ENCODE assay signal across 28 cellular contexts in the genomic region with DNA sequence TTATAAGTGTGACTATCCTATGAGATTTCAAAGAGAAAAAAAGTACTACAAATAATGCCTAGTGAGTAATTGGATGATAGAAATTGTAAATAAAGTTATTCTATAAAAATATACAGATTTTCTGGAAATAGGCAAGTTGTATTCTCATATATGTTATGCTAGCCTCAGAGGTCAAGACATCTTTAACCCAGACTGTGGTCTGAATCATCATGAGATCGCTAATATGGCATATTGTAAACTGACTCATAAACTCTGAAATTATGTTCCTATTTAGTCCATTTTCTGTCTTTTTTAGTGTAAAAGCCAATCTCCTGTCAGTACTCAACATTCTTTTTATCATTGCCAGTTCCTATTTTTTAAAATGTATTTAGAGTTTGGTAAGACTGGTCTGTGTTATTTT. TPM values are rescaled to one million over a fixed set of nuclear protein-coding genes. Genes with fewer than 3 reads are reported as not detected.
DNase-seq lines count a peak whose midpoint lies in the region; ATAC-seq, FAIRE-seq and TF ChIP-seq lines count a peak whose summit lies in the region.
"Had no signal": no experiment of that assay in that cellular context is flagged by ENCODE, and none has a peak within 500 bp of the region (broad histone marks: within the 10 kb centered on the region; RNA-seq: fewer than 3 reads in every experiment).

No MANE protein-coding gene starts in this region.

- CTCF ChIA-PET in endothelial cell of umbilical vein (lab: Charles Lee) = interaction anchor here (2.3 to 4.0 kb wide), 2 partner anchors 13 to 28 kb away, joined by 8 to 37 read pairs; partner anchors contain the start of gene LOX

- H3K9me3 ChIP-seq in RWPE2 (ENCODE audit: severe bottlenecking) = no peaks in the 10 kb centered on the region
- H3K9me3 ChIP-seq in endothelial cell of umbilical vein (replicated peaks; ENCODE audit: control insufficient read depth, insufficient read depth, low read length) = no peaks in the 10 kb centered on the region
- H3K9me3 ChIP-seq: esophagus muscularis mucosa, mucosa of descending colon, thyroid gland, vagina had no signal

- H3K36me3 Mint-ChIP-seq in osteocyte (ENCODE audit: unreplicated experiment) = peaks cover 20% of the 10 kb centered on the region
- peaks cover 7% of the 10 kb centered on the region for H3K36me3 Mint-ChIP-seq in activated T-cell treated with anti-CD3 and anti-CD28 coated beads, Interleukin-2, amount 50 U/mL, for 4 hours (ENCODE audit: insufficient read depth)
- H3K36me3 Mint-ChIP-seq: activated CD8-positive, alpha-beta memory T cell treated with anti-CD3 and anti-CD28 coated beads, Interleukin-2, amount 10 ng/mL, durations not matched to agents 7 days and 5 days; CD14-positive monocyte; natural killer cell treated with Interleukin-12 subunit alpha and Interleukin-12 subunit beta and Interleukin-15 and Interleukin-18, amount 100 ng/mL, for 72 hours had no signal

- dilution Hi-C loops in endothelial cell of umbilical vein (cut with MboI; ENCODE audit: extremely low pct_ligation_motif_present, low sequenced_read_pairs) = no loop called here

- H2BK120ac ChIP-seq in mesendoderm (ENCODE audit: low read depth, low read length) = no peak overlapping the region

- H3K9me3 Mint-ChIP-seq in osteocyte (ENCODE audit: unreplicated experiment) = no peaks in the 10 kb centered on the region
- no peaks in the 10 kb centered on the region for H3K9me3 Mint-ChIP-seq in activated T-cell treated with anti-CD3 and anti-CD28 coated beads, Interleukin-2, amount 50 U/mL, for 4 hours
- H3K9me3 Mint-ChIP-seq: activated CD4-positive, alpha-beta T cell treated with anti-CD3 and anti-CD28 coated beads, Interleukin-2, amount 10 ng/mL, durations not matched to agents 7 days and 5 days; activated naive CD4-positive, alpha-beta T cell treated with anti-CD3 and anti-CD28 coated beads for 36 hours; natural killer cell treated with Interleukin-12 subunit alpha and Interleukin-12 subunit beta and Interleukin-15 and Interleukin-18, amount 100 ng/mL, for 72 hours; stimulated activated naive CD8-positive, alpha-beta T cell treated with anti-CD3 and anti-CD28 coated beads, Interleukin-15, amount 100 ng/mL, for 72 hours had no signal

- POLR2A ChIA-PET in endothelial cell of umbilical vein (lab: Charles Lee) = no interaction called here

- H3K56ac ChIP-seq in mesendoderm (ENCODE audit: low read length) = no peak overlapping the region

- H3K4me2 ChIP-seq in endothelial cell of umbilical vein (ENCODE audit: insufficient read depth, low read length) (no peak overlapping the region), mesendoderm (ENCODE audit: low read length) (no peak overlapping the region)
- H3K4me2 ChIP-seq: KMS-11 had no signal

- no peak overlapping the region for H2AK5ac ChIP-seq in mesendoderm (ENCODE audit: low read length)

- intact Hi-C loops in endothelial cell of umbilical vein (cut with micrococcal nuclease) = no loop called here

- no TSS peak for BruUV-seq in endothelial cell of umbilical vein (replicated peaks; lab: Mats Ljungman, UMichigan)

- H3K27ac ChIP-seq in RWPE2 (ENCODE audit: poor library complexity, severe bottlenecking) = no peak overlapping the region
- H3K27ac ChIP-seq in endothelial cell of umbilical vein (ENCODE audit: insufficient read depth, low read depth, low read length) = no peak overlapping the region
- H3K27ac ChIP-seq in mesendoderm (ENCODE audit: low read depth, low read length) = no peak overlapping the region
- H3K27ac ChIP-seq: coronary artery, esophagus muscularis mucosa, KMS-11, thyroid gland, vagina had no signal

- H4K8ac ChIP-seq in mesendoderm (ENCODE audit: low read depth, low read length) = no peak overlapping the region

- no peak overlapping the region for H4K5ac ChIP-seq in mesendoderm (ENCODE audit: low read length)

- WGBS in mesendoderm (ENCODE audit: extremely low coverage, insufficient coverage, low lambda C conversion rate) = no CpG with 5 or more reads among the region's 1 CpG

- H3K27ac Mint-ChIP-seq in osteocyte (ENCODE audit: unreplicated experiment) = peak overlapping the region; percentile 15
- H3K27ac Mint-ChIP-seq: activated CD4-positive, alpha-beta T cell treated with anti-CD3 and anti-CD28 coated beads, Interleukin-2, amount 10 ng/mL, durations not matched to agents 7 days and 5 days; activated CD8-positive, alpha-beta memory T cell treated with anti-CD3 and anti-CD28 coated beads, Interleukin-2, amount 10 ng/mL, durations not matched to agents 7 days and 5 days; activated naive CD4-positive, alpha-beta T cell treated with anti-CD3 and anti-CD28 coated beads for 36 hours; CD14-positive monocyte; natural killer cell treated with Interleukin-12 subunit alpha and Interleukin-12 subunit beta and Interleukin-15 and Interleukin-18, amount 100 ng/mL, for 72 hours; stimulated activated naive CD8-positive, alpha-beta T cell treated with anti-CD3 and anti-CD28 coated beads, Interleukin-15, amount 100 ng/mL, for 72 hours had no signal

- H3K36me3 ChIP-seq in RWPE2 (ENCODE audit: low read depth) (peaks cover 36% of the 10 kb centered on the region), endothelial cell of umbilical vein (ENCODE audit: control insufficient read depth in 2 of 2, extremely low read depth in 1 of 2, insufficient read depth in 2 of 2, low read length in 2 of 2) (peaks cover 3 to 4% of the 10 kb centered on the region in 2 experiments), mesendoderm (ENCODE audit: control insufficient read depth, insufficient read depth, low read length) (no peaks in the 10 kb centered on the region)
- H3K36me3 ChIP-seq: thyroid gland had no signal

- peak; percentile 79 for DNase-seq in HCEC 1CT
- DNase-seq in RWPE2 (ENCODE audit: low spot score) = no peak
- DNase-seq in endothelial cell of umbilical vein (ENCODE audit: low read depth, low spot score) = peak; percentile 41
- no peak for DNase-seq in osteocyte (ENCODE audit: extremely low spot score, unreplicated experiment)
- no peak for DNase-seq in DMS153 (lab: John Stamatoyannopoulos, UW)
- DNase-seq in mesendoderm = no peak
- no peak for DNase-seq in activated T-cell treated with anti-CD3 and anti-CD28 coated beads, Interleukin-2, amount 50 U/mL, for 4 hours
- DNase-seq: activated CD4-positive, alpha-beta T cell treated with anti-CD3 and anti-CD28 coated beads, Interleukin-2, amount 10 ng/mL, durations not matched to agents 7 days and 5 days; activated CD8-positive, alpha-beta memory T cell treated with anti-CD3 and anti-CD28 coated beads, Interleukin-2, amount 10 ng/mL, durations not matched to agents 7 days and 5 days; activated naive CD4-positive, alpha-beta T cell treated with anti-CD3 and anti-CD28 coated beads for 36 hours; amniotic stem cell; DND-41; GOT3; kidney; mucosa of descending colon; NCI-H1436; NCI-H774; Right ventricle myocardium superior; stimulated activated naive CD8-positive, alpha-beta T cell treated with anti-CD3 and anti-CD28 coated beads, Interleukin-15, amount 100 ng/mL, for 72 hours; T1000; thyroid gland had no signal

- no peak overlapping the region for H3K18ac ChIP-seq in mesendoderm (ENCODE audit: low read length)

- H3K23ac ChIP-seq in mesendoderm (ENCODE audit: low read length) = no peak overlapping the region

- H3K4me1 ChIP-seq in RWPE2 (ENCODE audit: insufficient read depth, poor library complexity, severe bottlenecking) (peaks cover 9% of the 10 kb centered on the region), endothelial cell of umbilical vein (ENCODE audit: control insufficient read depth, extremely low read depth, insufficient read depth, low read length) (peaks cover 4% of the 10 kb centered on the region), mesendoderm (ENCODE audit: control insufficient read depth, low read depth, low read length) (peaks cover 2% of the 10 kb centered on the region)
- H3K4me1 ChIP-seq: esophagus muscularis mucosa, thyroid gland, vagina had no signal

- peak; percentile 63 for FAIRE-seq in endothelial cell of umbilical vein (lab: Jason Lieb, UNC)
- FAIRE-seq: kidney had no signal

- no peak overlapping the region for H3K4me3 ChIP-seq in RWPE2 (ENCODE audit: severe bottlenecking)
- no peak overlapping the region for H3K4me3 ChIP-seq in endothelial cell of umbilical vein (replicated peaks in 1 of 3; ENCODE audit: insufficient read depth in 1 of 3, low read depth in 1 of 3, low read length in 3 of 3)
- H3K4me3 ChIP-seq in mesendoderm (ENCODE audit: low read length) = no peak overlapping the region
- H3K4me3 ChIP-seq: coronary artery, esophagus muscularis mucosa, mucosa of descending colon, thyroid gland, vagina had no signal

- H3K27me3 ChIP-seq in RWPE2 (ENCODE audit: insufficient read depth, poor library complexity, severe bottlenecking) = no peaks in the 10 kb centered on the region
- H3K27me3 ChIP-seq in endothelial cell of umbilical vein (ENCODE audit: control insufficient read depth in 2 of 2, insufficient read depth in 2 of 2, low read length in 2 of 2) = no peaks in the 10 kb centered on the region
- no peaks in the 10 kb centered on the region for H3K27me3 ChIP-seq in mesendoderm (ENCODE audit: insufficient read depth, low read length, poor library complexity)
- H3K27me3 ChIP-seq: esophagus muscularis mucosa, thyroid gland, vagina had no signal

- peaks cover 24% of the 10 kb centered on the region for H3K4me1 Mint-ChIP-seq in osteocyte (ENCODE audit: unreplicated experiment)
- H3K4me1 Mint-ChIP-seq in activated T-cell treated with anti-CD3 and anti-CD28 coated beads, Interleukin-2, amount 50 U/mL, for 4 hours (ENCODE audit: low read depth) = no peaks in the 10 kb centered on the region
- H3K4me1 Mint-ChIP-seq: activated CD4-positive, alpha-beta T cell treated with anti-CD3 and anti-CD28 coated beads, Interleukin-2, amount 10 ng/mL, durations not matched to agents 7 days and 5 days; activated CD8-positive, alpha-beta memory T cell treated with anti-CD3 and anti-CD28 coated beads, Interleukin-2, amount 10 ng/mL, durations not matched to agents 7 days and 5 days; CD14-positive monocyte; stimulated activated naive CD8-positive, alpha-beta T cell treated with anti-CD3 and anti-CD28 coated beads, Interleukin-15, amount 100 ng/mL, for 72 hours had no signal

- TF ChIP-seq POLR2A in endothelial cell of umbilical vein (IDR thresholded peaks at IDR 0.05; ENCODE audit: low read depth, low read length) = no peak

- no peak overlapping the region for H2BK5ac ChIP-seq in mesendoderm (ENCODE audit: low read length)

- no peak overlapping the region for H3K9ac ChIP-seq in endothelial cell of umbilical vein (replicated peaks; ENCODE audit: extremely low read depth, insufficient read depth, low read length)
- H3K9ac ChIP-seq in mesendoderm (ENCODE audit: low read length) = no peak overlapping the region
- H3K9ac ChIP-seq: KMS-11 had no signal

- H3K4me3 Mint-ChIP-seq in osteocyte (ENCODE audit: unreplicated experiment) = no peak overlapping the region
- H3K4me3 Mint-ChIP-seq in activated T-cell treated with anti-CD3 and anti-CD28 coated beads, Interleukin-2, amount 50 U/mL, for 4 hours = no peak overlapping the region
- H3K4me3 Mint-ChIP-seq: activated CD4-positive, alpha-beta T cell treated with anti-CD3 and anti-CD28 coated beads, Interleukin-2, amount 10 ng/mL, durations not matched to agents 7 days and 5 days; activated CD8-positive, alpha-beta memory T cell treated with anti-CD3 and anti-CD28 coated beads, Interleukin-2, amount 10 ng/mL, durations not matched to agents 7 days and 5 days; activated naive CD4-positive, alpha-beta T cell treated with anti-CD3 and anti-CD28 coated beads for 36 hours; CD14-positive monocyte; natural killer cell treated with Interleukin-12 subunit alpha and Interleukin-12 subunit beta and Interleukin-15 and Interleukin-18, amount 100 ng/mL, for 72 hours; stimulated activated naive CD8-positive, alpha-beta T cell treated with anti-CD3 and anti-CD28 coated beads, Interleukin-15, amount 100 ng/mL, for 72 hours had no signal

- no peaks in the 10 kb centered on the region for H3K27me3 Mint-ChIP-seq in osteocyte (ENCODE audit: unreplicated experiment)
- no peaks in the 10 kb centered on the region for H3K27me3 Mint-ChIP-seq in activated T-cell treated with anti-CD3 and anti-CD28 coated beads, Interleukin-2, amount 50 U/mL, for 4 hours (ENCODE audit: low read depth)
- H3K27me3 Mint-ChIP-seq: activated CD4-positive, alpha-beta T cell treated with anti-CD3 and anti-CD28 coated beads, Interleukin-2, amount 10 ng/mL, durations not matched to agents 7 days and 5 days; activated CD8-positive, alpha-beta memory T cell treated with anti-CD3 and anti-CD28 coated beads, Interleukin-2, amount 10 ng/mL, durations not matched to agents 7 days and 5 days; natural killer cell treated with Interleukin-12 subunit alpha and Interleukin-12 subunit beta and Interleukin-15 and Interleukin-18, amount 100 ng/mL, for 72 hours; stimulated activated naive CD8-positive, alpha-beta T cell treated with anti-CD3 and anti-CD28 coated beads, Interleukin-15, amount 100 ng/mL, for 72 hours had no signal

- H3K4ac ChIP-seq in mesendoderm (ENCODE audit: low read depth, low read length) = no peak overlapping the region

- H3K79me2 ChIP-seq in endothelial cell of umbilical vein (ENCODE audit: control insufficient read depth, insufficient read depth, low read length) (no peaks in the 10 kb centered on the region), mesendoderm (ENCODE audit: control insufficient read depth, insufficient read depth, low read length) (no peaks in the 10 kb centered on the region)

- H2BK15ac ChIP-seq in mesendoderm (replicated peaks; ENCODE audit: low read depth) = no peak overlapping the region

- peaks cover 3% of the 10 kb centered on the region for H4K20me1 ChIP-seq in endothelial cell of umbilical vein (replicated peaks; ENCODE audit: control insufficient read depth, extremely low read depth, insufficient read depth, low read length)

- H2AFZ ChIP-seq in endothelial cell of umbilical vein (ENCODE audit: low read depth, low read length) = no peak overlapping the region

- no peaks in the 10 kb centered on the region for H3K9me1 ChIP-seq in endothelial cell of umbilical vein (replicated peaks; ENCODE audit: control insufficient read depth, extremely low read depth, insufficient read depth, low read length)

- no peaks in the 10 kb centered on the region for H3K79me1 ChIP-seq in mesendoderm (ENCODE audit: low read length)

- ATAC-seq in RWPE2 (ENCODE audit: low read depth) = peak; percentile 74
- ATAC-seq in GM19463 (IDR thresholded peaks at IDR 0.05; ENCODE audit: unreplicated experiment) = no peak
- no peak for ATAC-seq in activated T-cell treated with anti-CD3 and anti-CD28 coated beads, Interleukin-2, amount 50 U/mL, for 4 hours
- ATAC-seq: activated CD8-positive, alpha-beta memory T cell treated with anti-CD3 and anti-CD28 coated beads, Interleukin-2, amount 10 ng/mL, durations not matched to agents 7 days and 5 days; mucosa of descending colon; natural killer cell treated with Interleukin-12 subunit alpha and Interleukin-12 subunit beta and Interleukin-15 and Interleukin-18, amount 100 ng/mL, for 72 hours; stimulated activated naive CD8-positive, alpha-beta T cell treated with anti-CD3 and anti-CD28 coated beads, Interleukin-15, amount 100 ng/mL, for 72 hours had no signal

- TF ChIP-seq CTCF in RWPE2 (IDR thresholded peaks at IDR 0.05; ENCODE audit: poor library complexity, severe bottlenecking) = no peak
- TF ChIP-seq CTCF in endothelial cell of umbilical vein (IDR thresholded peaks at IDR 0.05; ENCODE audit: extremely low read depth in 1 of 2, insufficient read depth in 1 of 2, low read depth in 1 of 2, low read length in 2 of 2) = no peak
- TF ChIP-seq CTCF in osteocyte (IDR thresholded peaks at IDR 0.05) = no peak

RNA-seq across cellular contexts. Expression of gene LOX, which starts 14.2 kb away (rescaled TPM):
- total RNA-seq in endothelial cell of umbilical vein (69.7 and 79.1 TPM in 2 replicates), osteocyte (72.0 and 75.8 TPM in 2 replicates)
- polyA plus RNA-seq in endothelial cell of umbilical vein = 39.0 and 43.5 TPM in 2 replicates
- polyA plus RNA-seq in endothelial cell of umbilical vein (2011; cell fraction: cytosol; rRNA removed) = 24.0 and 28.2 TPM in 2 replicates
- polyA plus RNA-seq in endothelial cell of umbilical vein (2011; cell fraction: nucleus; rRNA removed) = 23.8 and 25.5 TPM in 2 replicates
- 69.0 and 85.9 TPM in 2 replicates for polyA plus RNA-seq in endothelial cell of umbilical vein (2012)
- 50.7 and 58.4 TPM in 2 replicates for polyA minus RNA-seq in endothelial cell of umbilical vein
- polyA minus RNA-seq in endothelial cell of umbilical vein (2011; cell fraction: cytosol; rRNA and poly(A)+ RNA removed) = 16.8 TPM
- 21.1 and 28.6 TPM in 2 replicates for polyA minus RNA-seq in endothelial cell of umbilical vein (2011; cell fraction: nucleus; rRNA and poly(A)+ RNA removed)
- polyA plus RNA-seq in mesendoderm (2013, experiment 1 of 2) = 0.77 TPM
- polyA plus RNA-seq in mesendoderm (2013, experiment 2 of 2) = 0.87 TPM
- under 1 TPM; 0.20 to 0.40 (median 0.27) TPM for total RNA-seq in activated T-cell treated with anti-CD3 and anti-CD28 coated beads, Interleukin-2, amount 50 U/mL, for 4 hours
- total RNA-seq: activated CD8-positive, alpha-beta memory T cell treated with anti-CD3 and anti-CD28 coated beads, Interleukin-2, amount 10 ng/mL, durations not matched to agents 7 days and 5 days; activated naive CD4-positive, alpha-beta T cell treated with anti-CD3 and anti-CD28 coated beads for 36 hours; natural killer cell treated with Interleukin-12 subunit alpha and Interleukin-12 subunit beta and Interleukin-15 and Interleukin-18, amount 100 ng/mL, for 72 hours had no signal
- polyA plus RNA-seq: CD14-positive monocyte had no signal

Comparison
In these comparisons a context has a peak if more than half of its experiments do, and no peak if none do; other contexts are left out.
1. DNase-seq: peak in HCEC 1CT (single experiment) and endothelial cell of umbilical vein (single experiment); none in RWPE2 (single experiment), osteocyte (single experiment), DMS153 (single experiment), mesendoderm (single experiment) and activated T-cell treated with anti-CD3 and anti-CD28 coated beads, Interleukin-2, amount 50 U/mL, for 4 hours (single experiment).
2. RNA of gene LOX, which starts 14.2 kb away (total RNA-seq): 69.7 to 79.1 TPM in endothelial cell of umbilical vein and 72.0 to 75.8 TPM in osteocyte; 0.20 to 0.40 TPM in activated T-cell treated with anti-CD3 and anti-CD28 coated beads, Interleukin-2, amount 50 U/mL, for 4 hours; every median in the first group is over 10 times any median in the second.